In the genomic region with DNA sequence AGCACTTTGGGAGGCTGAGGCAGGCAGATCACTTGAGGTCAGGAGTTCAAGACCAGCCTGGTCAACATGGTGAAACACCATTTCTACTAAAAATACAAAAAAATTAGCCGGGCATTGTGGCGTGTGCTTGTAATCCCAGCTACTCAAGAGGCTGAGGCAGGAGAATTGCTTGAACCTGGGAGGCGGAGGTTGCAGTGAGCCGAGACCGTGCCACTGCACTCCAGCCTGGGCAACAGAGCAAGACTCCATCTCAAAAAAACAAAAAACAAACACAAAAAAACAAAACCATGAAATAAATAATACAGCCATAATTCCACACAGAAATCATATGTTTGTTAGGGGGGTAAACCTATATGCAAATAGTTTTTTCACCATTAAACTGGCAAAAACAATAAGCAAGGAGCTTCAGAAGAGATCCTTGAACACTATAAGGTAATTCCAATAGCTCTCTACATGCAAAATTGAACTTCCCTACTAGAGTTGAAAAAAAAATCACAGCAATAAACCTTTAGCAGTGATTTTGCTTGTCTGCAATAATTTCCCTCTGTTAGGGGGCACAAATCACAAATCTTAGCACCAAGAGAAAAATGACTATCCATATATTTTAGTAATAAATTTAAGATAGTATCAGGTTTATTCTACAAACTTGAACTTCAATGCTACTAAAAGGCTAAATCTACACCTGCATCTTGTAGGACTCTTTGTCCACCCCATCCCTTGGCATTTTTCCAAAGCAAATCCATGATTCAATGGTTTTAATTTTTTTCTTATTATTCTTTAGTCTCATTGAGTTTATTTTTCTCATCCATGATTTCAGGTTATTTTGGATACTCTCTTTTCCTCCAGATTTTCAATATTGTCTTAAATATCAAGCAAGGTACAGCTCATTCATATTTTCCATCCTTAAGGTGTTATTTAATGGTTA, we compare ENCODE assay signal across 1 cellular context.
TF ChIP-seq lines count a peak whose summit lies in the region.

No MANE protein-coding gene starts in this region.

TF ChIP-seq in GM23338, 12 proteins besides CTCF, POLR2A, EP300 and RAD21:
- TF ChIP-seq JUNB (IDR thresholded peaks at IDR 0.05; ENCODE audit: unreplicated experiment) (no peak), REST (IDR thresholded peaks at IDR 0.05; ENCODE audit: unreplicated experiment) (no peak), POLR2AphosphoS5 (IDR thresholded peaks at IDR 0.05; ENCODE audit: low read depth) (no peak), EZH2phosphoT487 (IDR thresholded peaks at IDR 0.05; ENCODE audit: unreplicated experiment) (no peak), STAT1 (IDR thresholded peaks at IDR 0.05; ENCODE audit: unreplicated experiment) (no peak), ZNF114 (CRISPR knock-in tag; IDR thresholded peaks at IDR 0.05) (no peak), NANOG (IDR thresholded peaks at IDR 0.05; ENCODE audit: borderline replicate concordance) (no peak), EZH2 (IDR thresholded peaks at IDR 0.05; ENCODE audit: low read depth, unreplicated experiment) (no peak)
- TF ChIP-seq, protein P1, sequence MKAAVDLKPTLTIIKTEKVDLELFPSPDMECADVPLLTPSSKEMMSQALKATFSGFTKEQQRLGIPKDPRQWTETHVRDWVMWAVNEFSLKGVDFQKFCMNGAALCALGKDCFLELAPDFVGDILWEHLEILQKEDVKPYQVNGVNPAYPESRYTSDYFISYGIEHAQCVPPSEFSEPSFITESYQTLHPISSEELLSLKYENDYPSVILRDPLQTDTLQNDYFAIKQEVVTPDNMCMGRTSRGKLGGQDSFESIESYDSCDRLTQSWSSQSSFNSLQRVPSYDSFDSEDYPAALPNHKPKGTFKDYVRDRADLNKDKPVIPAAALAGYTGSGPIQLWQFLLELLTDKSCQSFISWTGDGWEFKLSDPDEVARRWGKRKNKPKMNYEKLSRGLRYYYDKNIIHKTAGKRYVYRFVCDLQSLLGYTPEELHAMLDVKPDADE (IDR thresholded peaks at IDR 0.05) = no peak
- TF ChIP-seq, protein P2, sequence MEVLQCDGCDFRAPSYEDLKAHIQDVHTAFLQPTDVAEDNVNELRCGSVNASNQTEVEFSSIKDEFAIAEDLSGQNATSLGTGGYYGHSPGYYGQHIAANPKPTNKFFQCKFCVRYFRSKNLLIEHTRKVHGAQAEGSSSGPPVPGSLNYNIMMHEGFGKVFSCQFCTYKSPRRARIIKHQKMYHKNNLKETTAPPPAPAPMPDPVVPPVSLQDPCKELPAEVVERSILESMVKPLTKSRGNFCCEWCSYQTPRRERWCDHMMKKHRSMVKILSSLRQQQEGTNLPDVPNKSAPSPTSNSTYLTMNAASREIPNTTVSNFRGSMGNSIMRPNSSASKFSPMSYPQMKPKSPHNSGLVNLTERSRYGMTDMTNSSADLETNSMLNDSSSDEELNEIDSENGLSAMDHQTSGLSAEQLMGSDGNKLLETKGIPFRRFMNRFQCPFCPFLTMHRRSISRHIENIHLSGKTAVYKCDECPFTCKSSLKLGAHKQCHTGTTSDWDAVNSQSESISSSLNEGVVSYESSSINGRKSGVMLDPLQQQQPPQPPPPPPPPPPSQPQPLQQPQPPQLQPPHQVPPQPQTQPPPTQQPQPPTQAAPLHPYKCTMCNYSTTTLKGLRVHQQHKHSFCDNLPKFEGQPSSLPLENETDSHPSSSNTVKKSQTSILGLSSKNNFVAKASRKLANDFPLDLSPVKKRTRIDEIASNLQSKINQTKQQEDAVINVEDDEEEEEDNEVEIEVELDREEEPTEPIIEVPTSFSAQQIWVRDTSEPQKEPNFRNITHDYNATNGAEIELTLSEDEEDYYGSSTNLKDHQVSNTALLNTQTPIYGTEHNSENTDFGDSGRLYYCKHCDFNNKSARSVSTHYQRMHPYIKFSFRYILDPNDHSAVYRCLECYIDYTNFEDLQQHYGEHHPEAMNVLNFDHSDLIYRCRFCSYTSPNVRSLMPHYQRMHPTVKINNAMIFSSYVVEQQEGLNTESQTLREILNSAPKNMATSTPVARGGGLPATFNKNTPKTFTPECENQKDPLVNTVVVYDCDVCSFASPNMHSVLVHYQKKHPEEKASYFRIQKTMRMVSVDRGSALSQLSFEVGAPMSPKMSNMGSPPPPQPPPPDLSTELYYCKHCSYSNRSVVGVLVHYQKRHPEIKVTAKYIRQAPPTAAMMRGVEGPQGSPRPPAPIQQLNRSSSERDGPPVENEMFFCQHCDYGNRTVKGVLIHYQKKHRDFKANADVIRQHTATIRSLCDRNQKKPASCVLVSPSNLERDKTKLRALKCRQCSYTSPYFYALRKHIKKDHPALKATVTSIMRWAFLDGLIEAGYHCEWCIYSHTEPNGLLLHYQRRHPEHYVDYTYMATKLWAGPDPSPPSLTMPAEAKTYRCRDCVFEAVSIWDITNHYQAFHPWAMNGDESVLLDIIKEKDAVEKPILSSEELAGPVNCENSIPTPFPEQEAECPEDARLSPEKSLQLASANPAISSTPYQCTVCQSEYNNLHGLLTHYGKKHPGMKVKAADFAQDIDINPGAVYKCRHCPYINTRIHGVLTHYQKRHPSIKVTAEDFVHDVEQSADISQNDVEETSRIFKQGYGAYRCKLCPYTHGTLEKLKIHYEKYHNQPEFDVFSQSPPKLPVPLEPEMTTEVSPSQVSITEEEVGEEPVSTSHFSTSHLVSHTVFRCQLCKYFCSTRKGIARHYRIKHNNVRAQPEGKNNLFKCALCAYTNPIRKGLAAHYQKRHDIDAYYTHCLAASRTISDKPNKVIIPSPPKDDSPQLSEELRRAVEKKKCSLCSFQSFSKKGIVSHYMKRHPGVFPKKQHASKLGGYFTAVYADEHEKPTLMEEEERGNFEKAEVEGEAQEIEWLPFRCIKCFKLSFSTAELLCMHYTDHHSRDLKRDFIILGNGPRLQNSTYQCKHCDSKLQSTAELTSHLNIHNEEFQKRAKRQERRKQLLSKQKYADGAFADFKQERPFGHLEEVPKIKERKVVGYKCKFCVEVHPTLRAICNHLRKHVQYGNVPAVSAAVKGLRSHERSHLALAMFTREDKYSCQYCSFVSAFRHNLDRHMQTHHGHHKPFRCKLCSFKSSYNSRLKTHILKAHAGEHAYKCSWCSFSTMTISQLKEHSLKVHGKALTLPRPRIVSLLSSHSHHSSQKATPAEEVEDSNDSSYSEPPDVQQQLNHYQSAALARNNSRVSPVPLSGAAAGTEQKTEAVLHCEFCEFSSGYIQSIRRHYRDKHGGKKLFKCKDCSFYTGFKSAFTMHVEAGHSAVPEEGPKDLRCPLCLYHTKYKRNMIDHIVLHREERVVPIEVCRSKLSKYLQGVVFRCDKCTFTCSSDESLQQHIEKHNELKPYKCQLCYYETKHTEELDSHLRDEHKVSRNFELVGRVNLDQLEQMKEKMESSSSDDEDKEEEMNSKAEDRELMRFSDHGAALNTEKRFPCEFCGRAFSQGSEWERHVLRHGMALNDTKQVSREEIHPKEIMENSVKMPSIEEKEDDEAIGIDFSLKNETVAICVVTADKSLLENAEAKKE (CRISPR knock-in tag; IDR thresholded peaks at IDR 0.05) = no peak
